ENCODE assay signal across 10 cellular contexts in the genomic region with DNA sequence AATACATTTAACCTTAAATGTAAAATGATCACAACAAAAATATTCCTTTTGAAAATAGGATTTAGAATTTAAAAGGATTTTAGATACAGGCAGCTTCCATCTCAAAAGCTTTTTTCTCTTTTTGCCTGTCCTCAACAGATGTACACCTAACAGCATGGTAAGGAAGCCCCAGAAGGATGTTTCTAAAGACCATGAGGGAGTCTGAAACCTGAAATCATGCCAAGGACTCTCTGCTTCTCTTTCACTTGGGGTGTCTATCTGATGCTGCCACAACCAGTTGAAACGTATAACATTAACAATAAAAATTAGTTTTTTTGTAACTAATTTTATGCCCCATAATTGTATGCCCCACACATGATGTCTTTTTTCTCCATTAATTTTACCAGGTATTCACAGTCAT. TPM values are rescaled to one million over a fixed set of nuclear protein-coding genes. Genes with fewer than 3 reads are reported as not detected.
DNase-seq lines count a peak whose midpoint lies in the region; ATAC-seq and TF ChIP-seq lines count a peak whose summit lies in the region.
"Had no signal": no experiment of that assay in that cellular context is flagged by ENCODE, and none has a peak within 500 bp of the region (broad histone marks: within the 10 kb centered on the region; RNA-seq: fewer than 3 reads in every experiment).

No MANE protein-coding gene starts in this region.

- H3K27ac Mint-ChIP-seq in endodermal cell = peak overlapping the region; percentile 27
- H3K27ac Mint-ChIP-seq in activated T-helper 2 cell treated with anti-CD3 and anti-CD28 coated beads, Interferon-gamma antibody, Interleukin-2, Interleukin-4, amounts not matched to agents 10 μg/mL and 5 μg/mL and 100 μg/mL, durations not matched to agents 14 hours and 24 hours and 36 hours = no peak overlapping the region
- H3K27ac Mint-ChIP-seq in natural killer cell = no peak overlapping the region

- intact Hi-C loops in activated T-helper 2 cell treated with anti-CD3 and anti-CD28 coated beads, Interferon-gamma antibody, Interleukin-2, Interleukin-4, amounts not matched to agents 10 μg/mL and 5 μg/mL and 100 μg/mL, durations not matched to agents 14 hours and 24 hours and 36 hours (cut with micrococcal nuclease) = no loop called here
- intact Hi-C loops in natural killer cell (cut with micrococcal nuclease) = no loop called here

- H3K4me1 Mint-ChIP-seq in endodermal cell (peaks cover 21% of the 10 kb centered on the region), natural killer cell (peaks cover 5 to 7% of the 10 kb centered on the region in 2 donors)
- peaks cover 20% of the 10 kb centered on the region for H3K4me1 Mint-ChIP-seq in activated T-helper 2 cell treated with anti-CD3 and anti-CD28 coated beads, Interferon-gamma antibody, Interleukin-2, Interleukin-4, amounts not matched to agents 10 μg/mL and 5 μg/mL and 100 μg/mL, durations not matched to agents 14 hours and 24 hours and 36 hours (ENCODE audit: low read depth)

- H3K36me3 Mint-ChIP-seq in endodermal cell (ENCODE audit: low read depth) (peaks cover 29% of the 10 kb centered on the region), natural killer cell (no peaks in the 10 kb centered on the region)
- H3K36me3 Mint-ChIP-seq in activated T-helper 2 cell treated with anti-CD3 and anti-CD28 coated beads, Interferon-gamma antibody, Interleukin-2, Interleukin-4, amounts not matched to agents 10 μg/mL and 5 μg/mL and 100 μg/mL, durations not matched to agents 14 hours and 24 hours and 36 hours (ENCODE audit: low read depth) = no peaks in the 10 kb centered on the region

- DNase-seq in ELR (ENCODE audit: low read depth) (peak; percentile 26), endodermal cell (no peak), EL (no peak), natural killer cell (no peak)
- no peak for DNase-seq in NK-92 treated with Interleukin-12 subunit alpha and Interleukin-12 subunit beta, amount 100 ng/mL, for 24 hours (lab: John Stamatoyannopoulos, UW)
- DNase-seq in activated T-helper 2 cell treated with anti-CD3 and anti-CD28 coated beads, Interferon-gamma antibody, Interleukin-2, Interleukin-4, amounts not matched to agents 10 μg/mL and 5 μg/mL and 100 μg/mL, durations not matched to agents 14 hours and 24 hours and 36 hours (ENCODE audit: low spot score) = no peak
- DNase-seq: activated T-cell treated with anti-CD3 and anti-CD28 coated beads, Interleukin-2, amount 50 U/mL, for 48 hours; erythroblast had no signal

- H3K4me3 Mint-ChIP-seq in endodermal cell (no peak overlapping the region), natural killer cell (no peak overlapping the region)
- no peak overlapping the region for H3K4me3 Mint-ChIP-seq in activated T-helper 2 cell treated with anti-CD3 and anti-CD28 coated beads, Interferon-gamma antibody, Interleukin-2, Interleukin-4, amounts not matched to agents 10 μg/mL and 5 μg/mL and 100 μg/mL, durations not matched to agents 14 hours and 24 hours and 36 hours (ENCODE audit: low read depth)

- H3K4me3 ChIP-seq in endodermal cell (ENCODE audit: low read length) = no peak overlapping the region

- H3K36me3 ChIP-seq in endodermal cell (ENCODE audit: control insufficient read depth, insufficient read depth, low read length) = peaks cover 9% of the 10 kb centered on the region

- ATAC-seq in GM21526 (IDR thresholded peaks at IDR 0.05; ENCODE audit: low FRiP score, unreplicated experiment) (peak; percentile 50), HG03432 (IDR thresholded peaks at IDR 0.05; ENCODE audit: unreplicated experiment) (peak; percentile 63), natural killer cell (no peak)

- no peak for TF ChIP-seq CTCF in endodermal cell (conservative IDR thresholded peaks at IDR 0.05)
- no peak for TF ChIP-seq CTCF in natural killer cell (IDR thresholded peaks at IDR 0.05)

- H3K9ac ChIP-seq in endodermal cell (ENCODE audit: extremely low read depth, low read length, poor library complexity, severe bottlenecking) = no peak overlapping the region

- no peaks in the 10 kb centered on the region for H3K27me3 ChIP-seq in endodermal cell (ENCODE audit: control insufficient read depth, insufficient read depth, low read length, poor library complexity, severe bottlenecking)

- no peaks in the 10 kb centered on the region for H3K9me3 Mint-ChIP-seq in endodermal cell
- H3K9me3 Mint-ChIP-seq in activated T-helper 2 cell treated with anti-CD3 and anti-CD28 coated beads, Interferon-gamma antibody, Interleukin-2, Interleukin-4, amounts not matched to agents 10 μg/mL and 5 μg/mL and 100 μg/mL, durations not matched to agents 14 hours and 24 hours and 36 hours = no peaks in the 10 kb centered on the region
- H3K9me3 Mint-ChIP-seq in natural killer cell = no peaks in the 10 kb centered on the region

- H3K27ac ChIP-seq in endodermal cell (ENCODE audit: low read depth, low read length) = no peak overlapping the region

- no peaks in the 10 kb centered on the region for H3K9me3 ChIP-seq in endodermal cell (ENCODE audit: control insufficient read depth, low read length)

- no peaks in the 10 kb centered on the region for H3K4me1 ChIP-seq in endodermal cell (ENCODE audit: control insufficient read depth, insufficient read depth, low read length)

- 71 to 89% methylated on average over 1 of the region's 1 CpG for WGBS in endodermal cell (ENCODE audit: insufficient coverage in 1 of 2, insufficient read length in 1 of 2), 2 experiments

- H3K27me3 Mint-ChIP-seq in endodermal cell (ENCODE audit: insufficient read depth) = no peaks in the 10 kb centered on the region
- H3K27me3 Mint-ChIP-seq in activated T-helper 2 cell treated with anti-CD3 and anti-CD28 coated beads, Interferon-gamma antibody, Interleukin-2, Interleukin-4, amounts not matched to agents 10 μg/mL and 5 μg/mL and 100 μg/mL, durations not matched to agents 14 hours and 24 hours and 36 hours (ENCODE audit: low read depth) = peaks cover 23% of the 10 kb centered on the region
- peaks cover 22 to 26% of the 10 kb centered on the region in 2 donors for H3K27me3 Mint-ChIP-seq in natural killer cell (ENCODE audit: low read depth in 2 of 2)

RNA-seq across cellular contexts. Expression of gene ZNF281, which starts 5.4 kb away (rescaled TPM):
- total RNA-seq in endodermal cell (10 to 100 TPM; 51.7 to 61.1 TPM), natural killer cell (10 to 100 TPM; 25.6 to 35.4 (median 33.8) TPM)
- polyA plus RNA-seq in endodermal cell (2013, experiment 1 of 2) = 35.6 TPM
- 33.7 TPM for polyA plus RNA-seq in endodermal cell (2013, experiment 2 of 2)
- total RNA-seq in activated T-helper 2 cell treated with anti-CD3 and anti-CD28 coated beads, Interferon-gamma antibody, Interleukin-2, Interleukin-4, amounts not matched to agents 10 μg/mL and 5 μg/mL and 100 μg/mL, durations not matched to agents 14 hours and 24 hours and 36 hours = 18.9 and 19.0 TPM in 2 replicates

Comparison
In these comparisons a context has a peak if more than half of its experiments do, and no peak if none do; other contexts are left out.
1. ATAC-seq: peak in GM21526 (single experiment) and HG03432 (single experiment); none in natural killer cell (0 of 3).